24 cellular contexts compared by ENCODE assay signal in the genomic region with DNA sequence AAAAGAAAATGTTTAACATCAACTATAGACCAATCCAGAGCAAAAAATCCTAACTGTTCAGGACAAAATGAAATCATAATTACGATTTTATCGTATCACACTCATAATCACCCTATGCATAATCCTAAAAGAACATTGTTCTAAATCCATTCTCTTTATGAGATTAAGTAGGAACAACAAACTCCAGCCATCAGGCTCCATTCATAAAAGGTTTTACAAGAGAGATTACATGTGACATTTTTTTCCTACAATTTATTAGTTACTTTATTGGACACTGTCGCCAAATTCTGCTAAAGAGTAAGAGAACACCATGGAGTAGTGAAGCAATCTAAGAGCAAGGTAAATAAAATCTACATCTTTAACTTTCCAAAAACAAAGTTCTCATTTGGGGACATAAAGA.
"Had no signal": no experiment of that assay in that cellular context is flagged by ENCODE, and none has a peak within 500 bp of the region (broad histone marks: within the 10 kb centered on the region; RNA-seq: fewer than 3 reads in every experiment).

No MANE protein-coding gene starts in this region.

- H3K27ac ChIP-seq: adrenal gland, parathyroid adenoma, suprapubic skin, tibial artery, upper lobe of right lung had no signal

- H3K36me3 ChIP-seq: adrenal gland, suprapubic skin, tibial artery, upper lobe of right lung had no signal

- H3K79me2 ChIP-seq: parathyroid adenoma had no signal

- H3K27ac Mint-ChIP-seq: activated naive CD4-positive, alpha-beta T cell treated with anti-CD3 and anti-CD28 coated beads for 36 hours; activated naive CD8-positive, alpha-beta T cell treated with anti-CD3 and anti-CD28 coated beads for 36 hours; activated T-helper 1 cell treated with anti-CD3 and anti-CD28 coated beads, Interleukin-12 subunit alpha, Interleukin-12 subunit beta, Interleukin-2, Interleukin-4 antibody, amounts not matched to agents 30 ng/mL and 10 ng/mL and 1 ng/mL, durations not matched to agents 14 hours and 24 hours and 36 hours; brain; effector memory CD8-positive, alpha-beta T cell; naive B cell had no signal

- H3K27me3 ChIP-seq: adrenal gland, suprapubic skin, tibial artery, upper lobe of right lung had no signal

- H3K9me3 ChIP-seq: adrenal gland, suprapubic skin, tibial artery, upper lobe of right lung had no signal

- H3K4me1 Mint-ChIP-seq: activated naive CD8-positive, alpha-beta T cell treated with anti-CD3 and anti-CD28 coated beads for 36 hours; naive B cell had no signal

- H3K9me3 Mint-ChIP-seq: activated naive CD4-positive, alpha-beta T cell treated with anti-CD3 and anti-CD28 coated beads for 36 hours; activated naive CD8-positive, alpha-beta T cell treated with anti-CD3 and anti-CD28 coated beads for 36 hours; activated T-helper 1 cell treated with anti-CD3 and anti-CD28 coated beads, Interleukin-12 subunit alpha, Interleukin-12 subunit beta, Interleukin-2, Interleukin-4 antibody, amounts not matched to agents 30 ng/mL and 10 ng/mL and 1 ng/mL, durations not matched to agents 14 hours and 24 hours and 36 hours; brain had no signal

- H3K4me3 ChIP-seq: adrenal gland, suprapubic skin, tibial artery, upper lobe of right lung had no signal

- ATAC-seq: effector memory CD8-positive, alpha-beta T cell; left colon; right cardiac atrium; upper lobe of right lung had no signal

- DNase-seq: activated CD4-positive, alpha-beta T cell treated with anti-CD3 and anti-CD28 coated beads for 4 hours; activated CD4-positive, alpha-beta T cell treated with anti-CD3 and anti-CD28 coated beads, Interleukin-2, amount 50 U/mL, for 4 hours; activated CD8-positive, alpha-beta memory T cell treated with anti-CD3 and anti-CD28 coated beads for 24 hours; activated effector memory CD4-positive, alpha-beta T cell treated with anti-CD3 and anti-CD28 coated beads, Interleukin-2, amount 50 U/mL, for 16 hours; activated naive CD4-positive, alpha-beta T cell treated with anti-CD3 and anti-CD28 coated beads for 36 hours; activated naive CD8-positive, alpha-beta T cell treated with anti-CD3 and anti-CD28 coated beads for 36 hours; activated T-cell treated with anti-CD3 and anti-CD28 coated beads, Interleukin-2, amount 50 U/mL, for 1 hour; adrenal gland; aorta; cortex of kidney; effector memory CD8-positive, alpha-beta T cell; erythroblast; head of caudate nucleus; hippocampal formation; left colon; naive B cell; right cardiac atrium; stimulated activated naive CD4-positive, alpha-beta T cell; tibial artery; upper lobe of right lung had no signal

- H3K9ac ChIP-seq: parathyroid adenoma had no signal

- H3K36me3 Mint-ChIP-seq: activated naive CD8-positive, alpha-beta T cell treated with anti-CD3 and anti-CD28 coated beads for 36 hours; brain; naive B cell had no signal

- H3K4me1 ChIP-seq: adrenal gland, parathyroid adenoma, tibial artery, upper lobe of right lung had no signal

- H3K4me3 Mint-ChIP-seq: activated naive CD4-positive, alpha-beta T cell treated with anti-CD3 and anti-CD28 coated beads for 36 hours; activated naive CD8-positive, alpha-beta T cell treated with anti-CD3 and anti-CD28 coated beads for 36 hours; activated T-helper 1 cell treated with anti-CD3 and anti-CD28 coated beads, Interleukin-12 subunit alpha, Interleukin-12 subunit beta, Interleukin-2, Interleukin-4 antibody, amounts not matched to agents 30 ng/mL and 10 ng/mL and 1 ng/mL, durations not matched to agents 14 hours and 24 hours and 36 hours; brain; effector memory CD8-positive, alpha-beta T cell; naive B cell had no signal

- H2AFZ ChIP-seq: parathyroid adenoma had no signal

- H3K27me3 Mint-ChIP-seq: activated naive CD8-positive, alpha-beta T cell treated with anti-CD3 and anti-CD28 coated beads for 36 hours; effector memory CD8-positive, alpha-beta T cell; naive B cell had no signal
